13 cellular contexts compared by ENCODE assay signal in genomic region chr12:73421832-73422231, GRCh38.
A peak's percentile ranks its signal among the peaks of the same experiment; 100 is the strongest.
DNase-seq lines count a peak whose midpoint lies in the region; ATAC-seq and TF ChIP-seq lines count a peak whose summit lies in the region.
"Had no signal": no experiment of that assay in that cellular context is flagged by ENCODE, and none has a peak within 500 bp of the region (broad histone marks: within the 10 kb centered on the region; RNA-seq: fewer than 3 reads in every experiment).

No MANE protein-coding gene starts in this region.

- H4K20me1 ChIP-seq in PC-3 (ENCODE audit: low read length): no peaks in the 10 kb centered on the region

- CTCF ChIA-PET in PC-3 (lab: Charles Lee): no interaction called here
- CTCF ChIA-PET in CD8-positive, alpha-beta T cell (lab: Charles Lee): no interaction called here

- no peaks in the 10 kb centered on the region for H3K9me2 ChIP-seq in PC-3 (replicated peaks; ENCODE audit: low read length)

- peaks cover 5% of the 10 kb centered on the region; the same call in 1 of the 2 replicates for H3K4me1 ChIP-seq in PC-3 (ENCODE audit: insufficient read depth, low read length)
- no peaks in the 10 kb centered on the region for H3K4me1 ChIP-seq in CD8-positive, alpha-beta T cell (ENCODE audit: insufficient read depth, low read length)
- H3K4me1 ChIP-seq: stomach had no signal

- H2AFZ ChIP-seq in PC-3 (ENCODE audit: low read length): no peak overlapping the region

- TF ChIP-seq CTCF in PC-3 (conservative IDR thresholded peaks at IDR 0.05; ENCODE audit: low read depth, low read length): no peak
- TF ChIP-seq CTCF in CD8-positive, alpha-beta T cell (IDR thresholded peaks at IDR 0.05): no peak

- H3K79me2 ChIP-seq in PC-3 (ENCODE audit: low read length): no peaks in the 10 kb centered on the region

- intact Hi-C loops in PC-3 (cut with micrococcal nuclease): no loop called here
- intact Hi-C loops in CD8-positive, alpha-beta T cell (cut with DNase I, micrococcal nuclease): no loop called here

- peak overlapping the region; percentile 7 for H3K4me3 Mint-ChIP-seq in memory B cell
- H3K4me3 Mint-ChIP-seq in CD8-positive, alpha-beta T cell: no peak overlapping the region

- no peaks in the 10 kb centered on the region for H3K27me3 ChIP-seq in PC-3 (ENCODE audit: low read length)
- no peaks in the 10 kb centered on the region for H3K27me3 ChIP-seq in CD8-positive, alpha-beta T cell (ENCODE audit: insufficient read depth, low read length)
- H3K27me3 ChIP-seq: stomach had no signal

- no peak overlapping the region for H3K27ac Mint-ChIP-seq in memory B cell
- H3K27ac Mint-ChIP-seq in CD8-positive, alpha-beta T cell: no peak overlapping the region

- peak; percentile 59 for ATAC-seq in GM18508 (IDR thresholded peaks at IDR 0.05; ENCODE audit: insufficient read depth, unreplicated experiment)
- ATAC-seq in HG02623 (IDR thresholded peaks at IDR 0.05; ENCODE audit: unreplicated experiment): peak; percentile 65
- peak; percentile 85 for ATAC-seq in PC-3
- no peak for ATAC-seq in memory B cell (ENCODE audit: low read depth)
- no peak for ATAC-seq in CD8-positive, alpha-beta T cell
- ATAC-seq in GM18502 (IDR thresholded peaks at IDR 0.05; ENCODE audit: poor library complexity, unreplicated experiment): no peak
- no peak for ATAC-seq in HG03457 (IDR thresholded peaks at IDR 0.05; ENCODE audit: unreplicated experiment)

- peak overlapping the region; percentile 30 for H3K4me2 ChIP-seq in PC-3 (ENCODE audit: low read length)

- H3K9me3 Mint-ChIP-seq in memory B cell: peaks cover 9% of the 10 kb centered on the region
- peaks cover 17% of the 10 kb centered on the region for H3K9me3 Mint-ChIP-seq in CD8-positive, alpha-beta T cell

- H3K27ac ChIP-seq in PC-3 (ENCODE audit: low read length): 0 out of 2 replicates have a peak overlapping the region, but pooled peaks have one; percentile 12
- H3K27ac ChIP-seq in CD8-positive, alpha-beta T cell (ENCODE audit: low read depth, low read length): no peak overlapping the region
- H3K27ac ChIP-seq: stomach had no signal

- no peaks in the 10 kb centered on the region for H3K27me3 Mint-ChIP-seq in memory B cell
- no peaks in the 10 kb centered on the region for H3K27me3 Mint-ChIP-seq in CD8-positive, alpha-beta T cell (ENCODE audit: low read depth)

- no peaks in the 10 kb centered on the region for H3F3A ChIP-seq in PC-3 (ENCODE audit: low read length, unreplicated experiment)

- H3K36me3 Mint-ChIP-seq in memory B cell: no peaks in the 10 kb centered on the region
- no peaks in the 10 kb centered on the region for H3K36me3 Mint-ChIP-seq in CD8-positive, alpha-beta T cell

- peaks cover 3% of the 10 kb centered on the region for H3K4me1 Mint-ChIP-seq in memory B cell
- H3K4me1 Mint-ChIP-seq in CD8-positive, alpha-beta T cell (ENCODE audit: low read depth): no peaks in the 10 kb centered on the region

- H3K9ac ChIP-seq in PC-3 (ENCODE audit: low read length): no peak overlapping the region

- peaks cover 5% of the 10 kb centered on the region; the same call in 1 of the 2 replicates for H3K9me3 ChIP-seq in PC-3 (ENCODE audit: low read length)
- H3K9me3 ChIP-seq in CD8-positive, alpha-beta T cell (ENCODE audit: low read length): no peaks in the 10 kb centered on the region

- DNase-seq in PC-3: peak; percentile 81
- DNase-seq in memory B cell (ENCODE audit: low spot score in 2 of 2): no peak
- DNase-seq in CD8-positive, alpha-beta T cell: no peak
- no peak for DNase-seq in middle frontal gyrus (ENCODE audit: extremely low spot score, low spot score)
- DNase-seq: activated CD4-positive, alpha-beta T cell treated with anti-CD3 and anti-CD28 coated beads for 48 hours; mesendoderm; NCI-H1417 treated with DMSO at 0.1 percent for 48 hours; small intestine; stomach had no signal

- POLR2A ChIA-PET in PC-3 (lab: Charles Lee; ENCODE audit: unreplicated experiment): no interaction called here
- POLR2A ChIA-PET in CD8-positive, alpha-beta T cell (lab: Charles Lee): no interaction called here

- H3K4me3 ChIP-seq in PC-3 (ENCODE audit: low read length): no peak overlapping the region
- no peak overlapping the region for H3K4me3 ChIP-seq in CD8-positive, alpha-beta T cell (ENCODE audit: low read depth, low read length)
- H3K4me3 ChIP-seq: stomach had no signal

- no TSS peak for BruUV-seq in PC-3 (replicated peaks; lab: Mats Ljungman, UMichigan)

- no peaks in the 10 kb centered on the region for H3K36me3 ChIP-seq in PC-3 (ENCODE audit: low read depth, low read length)
- H3K36me3 ChIP-seq in CD8-positive, alpha-beta T cell (ENCODE audit: insufficient read depth, low read length): no peaks in the 10 kb centered on the region
- H3K36me3 ChIP-seq: stomach had no signal

Comparison
In these comparisons a context has a peak if more than half of its experiments do, and no peak if none do; other contexts are left out.
1. ATAC-seq: peak in GM18508 (single experiment), HG02623 (single experiment) and PC-3 (single experiment); none in memory B cell (single experiment), CD8-positive, alpha-beta T cell (single experiment), GM18502 (single experiment) and HG03457 (single experiment).